In genomic region chr1:155174334-155175280, GRCh38 we compare ENCODE assay signal across 6 cellular contexts. TPM values are rescaled to one million over a fixed set of nuclear protein-coding genes. Genes with fewer than 3 reads are reported as not detected.
DNase-seq lines count a peak whose midpoint lies in the region; TF ChIP-seq lines count a peak whose summit lies in the region.

No MANE protein-coding gene starts in this region.

- H3K4me3 ChIP-seq in HFF-Myc (replicated peaks; ENCODE audit: low read depth, low read length) = peak overlapping the region; percentile 91
- H3K4me3 ChIP-seq in epithelial cell of proximal tubule (ENCODE audit: low read depth, low read length) = peak overlapping the region; percentile 80

- DNase-seq in HFF-Myc (ENCODE audit: extremely low read depth, low read depth) = no peak
- peak; percentile 50 for DNase-seq in T-helper 9 cell
- no peak for DNase-seq in epithelial cell of proximal tubule (ENCODE audit: low read depth)
- DNase-seq in stimulated activated CD4-positive, alpha-beta T cell treated with anti-CD3 and anti-CD28 coated beads, Interleukin-12 subunit alpha, Interleukin-12 subunit beta, amount 100 ng/mL, for 48 hours (ENCODE audit: low read depth in 2 of 3, low spot score in 1 of 3) = peak in 2 of 3 donors; percentile 34 to 35
- DNase-seq in DMS153 treated with DMSO at 0.1 percent for 48 hours (lab: John Stamatoyannopoulos, UW; ENCODE audit: unreplicated experiment) = no peak
- no peak for DNase-seq in dedifferentiated amniotic fluid mesenchymal stem cell (ENCODE audit: extremely low spot score)

- no peak for TF ChIP-seq CTCF in HFF-Myc (IDR thresholded peaks at IDR 0.05; ENCODE audit: low read depth, low read length, missing control alignments)
- no peak for TF ChIP-seq CTCF in epithelial cell of proximal tubule (conservative IDR thresholded peaks at IDR 0.05; ENCODE audit: low read depth, low read length)

RNA-seq across cellular contexts. Expression of gene TRIM46, which starts 1.0 kb away (rescaled TPM):
- 3.4 and 9.4 TPM in 2 replicates for total RNA-seq in epithelial cell of proximal tubule

RNA-seq across cellular contexts. Expression of gene KRTCAP2, which starts 1.5 kb away (rescaled TPM):
- 170 and 193 TPM in 2 replicates for total RNA-seq in epithelial cell of proximal tubule

RNA-seq across cellular contexts. Expression of gene THBS3, which starts 33.1 kb away (rescaled TPM):
- total RNA-seq in epithelial cell of proximal tubule = 4.9 and 13.2 TPM in 2 replicates

RNA-seq across cellular contexts. Expression of gene MTX1, which starts 33.9 kb away (rescaled TPM):
- total RNA-seq in epithelial cell of proximal tubule = 75.2 and 132 TPM in 2 replicates

RNA-seq across cellular contexts. Expression of gene DPM3, which starts 34.3 kb away (rescaled TPM):
- 28.6 and 77.8 TPM in 2 replicates for total RNA-seq in epithelial cell of proximal tubule

Comparison
In these comparisons a context has a peak if more than half of its experiments do, and no peak if none do; other contexts are left out.
1. DNase-seq: peak in T-helper 9 cell (single experiment) and stimulated activated CD4-positive, alpha-beta T cell treated with anti-CD3 and anti-CD28 coated beads, Interleukin-12 subunit alpha, Interleukin-12 subunit beta, amount 100 ng/mL, for 48 hours (2 of 3); none in HFF-Myc (single experiment), epithelial cell of proximal tubule (single experiment), DMS153 treated with DMSO at 0.1 percent for 48 hours (single experiment) and dedifferentiated amniotic fluid mesenchymal stem cell (single experiment).